In genomic region chr19:54162241-54162805, GRCh38 we compare ENCODE assay signal across 8 cellular contexts. TPM values are rescaled to one million over a fixed set of nuclear protein-coding genes. Genes with fewer than 3 reads are reported as not detected.
DNase-seq lines count a peak whose midpoint lies in the region; ATAC-seq lines count a peak whose summit lies in the region.

No MANE protein-coding gene starts in this region.

- peak; percentile 90 for DNase-seq in DMS53 treated with DMSO at 0.1 percent for 48 hours (lab: John Stamatoyannopoulos, UW; ENCODE audit: unreplicated experiment)
- DNase-seq in NCI-H146 treated with DMSO at 0.1 percent for 48 hours (lab: John Stamatoyannopoulos, UW; ENCODE audit: unreplicated experiment), result peak; percentile 49
- DNase-seq in central memory CD4-positive, alpha-beta T cell, result peak; percentile 80
- peak; percentile 91 to 96 for DNase-seq in left colon
- peak; percentile 73 for DNase-seq in stimulated activated CD4-positive, alpha-beta T cell treated with anti-CD3 and anti-CD28 coated beads, Interleukin-2, amount 100 ng/mL, for 4 hours (ENCODE audit: low read depth)

- intact Hi-C loops in left colon (cut with DNase I, micrococcal nuclease), result no loop called here

- ATAC-seq in activated CD4-positive, CD25-positive, alpha-beta regulatory T cell treated with anti-CD3 and anti-CD28 coated beads, Interleukin-2, amount 50 U/mL, for 24 hours, result peak; percentile 7 to 9
- peak; percentile 51 for ATAC-seq in left colon
- no peak for ATAC-seq in HG03097 (IDR thresholded peaks at IDR 0.05; ENCODE audit: low FRiP score, unreplicated experiment)
- no peak for ATAC-seq in HG03469 (IDR thresholded peaks at IDR 0.05; ENCODE audit: unreplicated experiment)

RNA-seq across cellular contexts. Expression of gene LENG1, which starts 2.8 kb away (rescaled TPM):
- total RNA-seq in left colon, result 1 to 10 TPM; 5.3 to 7.3 TPM

RNA-seq across cellular contexts. Expression of gene TMC4, which starts 10.6 kb away (rescaled TPM):
- 100 to 1,000 TPM; 209 to 217 TPM for total RNA-seq in left colon

RNA-seq across cellular contexts. Expression of gene CNOT3, which starts 24.8 kb away (rescaled TPM):
- 10 to 100 TPM; 32.9 to 42.2 TPM for total RNA-seq in left colon

RNA-seq across cellular contexts. Expression of gene MBOAT7, which starts 27.1 kb away (rescaled TPM):
- 100 to 1,000 TPM; 144 to 152 TPM for total RNA-seq in left colon

RNA-seq across cellular contexts. Expression of gene TSEN34, which starts 28.8 kb away (rescaled TPM):
- 10 to 100 TPM; 38.9 to 41.6 TPM for total RNA-seq in left colon

Comparison
In these comparisons a context has a peak if more than half of its experiments do, and no peak if none do; other contexts are left out.
1. ATAC-seq: peak in activated CD4-positive, CD25-positive, alpha-beta regulatory T cell treated with anti-CD3 and anti-CD28 coated beads, Interleukin-2, amount 50 U/mL, for 24 hours (2 of 2) and left colon (single experiment); none in HG03097 (single experiment) and HG03469 (single experiment).
2. Peak in every context shown above with its lines, with median percentiles within 50 percentile points of each other: DNase-seq.